In genomic region chr12:49272790-49273725, GRCh38 we compare ENCODE assay signal across 1 cellular context.
A peak's percentile ranks its signal among the peaks of the same experiment; 100 is the strongest.
TF ChIP-seq lines count a peak whose summit lies in the region.

No MANE protein-coding gene starts in this region.

TF ChIP-seq in K562, 482 proteins besides CTCF, POLR2A, EP300 and RAD21 (continued from another document and continues in another):
- TF ChIP-seq POLR2G (IDR thresholded peaks at IDR 0.05; ENCODE audit: low read depth, low read length) (peak; percentile 65), ZNF589 (CRISPR knock-in tag; IDR thresholded peaks at IDR 0.05; ENCODE audit: low read depth) (no peak), ZNF77 (CRISPR knock-in tag; IDR thresholded peaks at IDR 0.05) (no peak), ZNF143 (CRISPR knock-in tag; IDR thresholded peaks at IDR 0.05) (peak; percentile 49; the same call in 1 of the 2 replicates), SMAD3 (CRISPR knock-in tag; conservative IDR thresholded peaks at IDR 0.05) (no peak), U2AF1 (optimal IDR thresholded peaks at IDR 0.05; ENCODE audit: low read depth, low read length) (no peak), JUND (IDR thresholded peaks at IDR 0.05; ENCODE audit: borderline replicate concordance, low read depth, low read length) (no peak), JUND (tag; IDR thresholded peaks at IDR 0.05; ENCODE audit: borderline replicate concordance, low read depth, low read length) (no peak), NFATC3 (IDR thresholded peaks at IDR 0.05) (no peak), FOSL1 (tag; conservative IDR thresholded peaks at IDR 0.05) (no peak), BMI1 (IDR thresholded peaks at IDR 0.05; ENCODE audit: low read length) (no peak), FOXM1 (IDR thresholded peaks at IDR 0.05; ENCODE audit: low read depth) (no peak), FOXM1 (CRISPR knock-in tag; IDR thresholded peaks at IDR 0.05; ENCODE audit: low read depth) (no peak), ZNF444 (CRISPR knock-in tag; IDR thresholded peaks at IDR 0.05) (no peak), ZFP91 (CRISPR knock-in tag; IDR thresholded peaks at IDR 0.05) (no peak), ETV1 (tag; conservative IDR thresholded peaks at IDR 0.05; ENCODE audit: low read depth) (no peak), ZNF121 (CRISPR knock-in tag; conservative IDR thresholded peaks at IDR 0.05) (peak; percentile 56), ZNF282 (CRISPR knock-in tag; IDR thresholded peaks at IDR 0.05) (no peak), ATF4 (CRISPR knock-in tag; IDR thresholded peaks at IDR 0.05) (no peak), ZHX1 (conservative IDR thresholded peaks at IDR 0.05; ENCODE audit: low read length) (no peak), ZBTB5 (IDR thresholded peaks at IDR 0.05) (no peak), SP1 (CRISPR knock-in tag; IDR thresholded peaks at IDR 0.05) (no peak; the same call in 1 of the 2 replicates), NFXL1 (CRISPR knock-in tag; IDR thresholded peaks at IDR 0.05) (no peak), ELF4 (CRISPR knock-in tag; IDR thresholded peaks at IDR 0.05) (no peak), TAF1 (IDR thresholded peaks at IDR 0.05; ENCODE audit: control insufficient read depth, extremely low read depth, insufficient read depth, low read length, severe bottlenecking) (peak; percentile 37), ELF2 (CRISPR knock-in tag; IDR thresholded peaks at IDR 0.05) (0 out of 2 replicates have a peak, but pooled peaks have one; percentile 28), CXXC5 (CRISPR knock-in tag; IDR thresholded peaks at IDR 0.05) (no peak), EHMT2 (IDR thresholded peaks at IDR 0.05) (no peak), ETV6 (IDR thresholded peaks at IDR 0.05; ENCODE audit: borderline replicate concordance in 1 of 2, low read depth in 2 of 2, low read length in 1 of 2) (no peak), ETV6 (CRISPR knock-in tag; IDR thresholded peaks at IDR 0.05; ENCODE audit: borderline replicate concordance) (peak; percentile 79), ZKSCAN8 (CRISPR knock-in tag; IDR thresholded peaks at IDR 0.05) (no peak), HNRNPH1 (optimal IDR thresholded peaks at IDR 0.05; ENCODE audit: low read depth, low read length) (no peak), CEBPZ (IDR thresholded peaks at IDR 0.05; ENCODE audit: borderline replicate concordance, low read depth, low read length) (no peak), ILF3 (IDR thresholded peaks at IDR 0.05; ENCODE audit: borderline replicate concordance) (peak; percentile 25; the same call in 1 of the 2 replicates), ZNF584 (CRISPR knock-in tag; IDR thresholded peaks at IDR 0.05; ENCODE audit: low read depth) (no peak), BHLHE40 (IDR thresholded peaks at IDR 0.05; ENCODE audit: low read length) (no peak)
- TF ChIP-seq, protein P1, sequence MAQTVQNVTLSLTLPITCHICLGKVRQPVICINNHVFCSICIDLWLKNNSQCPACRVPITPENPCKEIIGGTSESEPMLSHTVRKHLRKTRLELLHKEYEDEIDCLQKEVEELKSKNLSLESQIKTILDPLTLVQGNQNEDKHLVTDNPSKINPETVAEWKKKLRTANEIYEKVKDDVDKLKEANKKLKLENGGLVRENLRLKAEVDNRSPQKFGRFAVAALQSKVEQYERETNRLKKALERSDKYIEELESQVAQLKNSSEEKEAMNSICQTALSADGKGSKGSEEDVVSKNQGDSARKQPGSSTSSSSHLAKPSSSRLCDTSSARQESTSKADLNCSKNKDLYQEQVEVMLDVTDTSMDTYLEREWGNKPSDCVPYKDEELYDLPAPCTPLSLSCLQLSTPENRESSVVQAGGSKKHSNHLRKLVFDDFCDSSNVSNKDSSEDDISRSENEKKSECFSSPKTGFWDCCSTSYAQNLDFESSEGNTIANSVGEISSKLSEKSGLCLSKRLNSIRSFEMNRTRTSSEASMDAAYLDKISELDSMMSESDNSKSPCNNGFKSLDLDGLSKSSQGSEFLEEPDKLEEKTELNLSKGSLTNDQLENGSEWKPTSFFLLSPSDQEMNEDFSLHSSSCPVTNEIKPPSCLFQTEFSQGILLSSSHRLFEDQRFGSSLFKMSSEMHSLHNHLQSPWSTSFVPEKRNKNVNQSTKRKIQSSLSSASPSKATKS (CRISPR knock-in tag; IDR thresholded peaks at IDR 0.05): no peak
- TF ChIP-seq, protein P2, sequence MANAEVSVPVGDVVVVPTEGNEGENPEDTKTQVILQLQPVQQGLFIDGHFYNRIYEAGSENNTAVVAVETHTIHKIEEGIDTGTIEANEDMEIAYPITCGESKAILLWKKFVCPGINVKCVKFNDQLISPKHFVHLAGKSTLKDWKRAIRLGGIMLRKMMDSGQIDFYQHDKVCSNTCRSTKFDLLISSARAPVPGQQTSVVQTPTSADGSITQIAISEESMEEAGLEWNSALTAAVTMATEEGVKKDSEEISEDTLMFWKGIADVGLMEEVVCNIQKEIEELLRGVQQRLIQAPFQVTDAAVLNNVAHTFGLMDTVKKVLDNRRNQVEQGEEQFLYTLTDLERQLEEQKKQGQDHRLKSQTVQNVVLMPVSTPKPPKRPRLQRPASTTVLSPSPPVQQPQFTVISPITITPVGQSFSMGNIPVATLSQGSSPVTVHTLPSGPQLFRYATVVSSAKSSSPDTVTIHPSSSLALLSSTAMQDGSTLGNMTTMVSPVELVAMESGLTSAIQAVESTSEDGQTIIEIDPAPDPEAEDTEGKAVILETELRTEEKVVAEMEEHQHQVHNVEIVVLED (CRISPR knock-in tag; IDR thresholded peaks at IDR 0.05): no peak
- TF ChIP-seq, protein P3, sequence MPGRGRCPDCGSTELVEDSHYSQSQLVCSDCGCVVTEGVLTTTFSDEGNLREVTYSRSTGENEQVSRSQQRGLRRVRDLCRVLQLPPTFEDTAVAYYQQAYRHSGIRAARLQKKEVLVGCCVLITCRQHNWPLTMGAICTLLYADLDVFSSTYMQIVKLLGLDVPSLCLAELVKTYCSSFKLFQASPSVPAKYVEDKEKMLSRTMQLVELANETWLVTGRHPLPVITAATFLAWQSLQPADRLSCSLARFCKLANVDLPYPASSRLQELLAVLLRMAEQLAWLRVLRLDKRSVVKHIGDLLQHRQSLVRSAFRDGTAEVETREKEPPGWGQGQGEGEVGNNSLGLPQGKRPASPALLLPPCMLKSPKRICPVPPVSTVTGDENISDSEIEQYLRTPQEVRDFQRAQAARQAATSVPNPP (IDR thresholded peaks at IDR 0.05; ENCODE audit: borderline replicate concordance, insufficient read depth, insufficient read length): no peak
- TF ChIP-seq, protein P4, sequence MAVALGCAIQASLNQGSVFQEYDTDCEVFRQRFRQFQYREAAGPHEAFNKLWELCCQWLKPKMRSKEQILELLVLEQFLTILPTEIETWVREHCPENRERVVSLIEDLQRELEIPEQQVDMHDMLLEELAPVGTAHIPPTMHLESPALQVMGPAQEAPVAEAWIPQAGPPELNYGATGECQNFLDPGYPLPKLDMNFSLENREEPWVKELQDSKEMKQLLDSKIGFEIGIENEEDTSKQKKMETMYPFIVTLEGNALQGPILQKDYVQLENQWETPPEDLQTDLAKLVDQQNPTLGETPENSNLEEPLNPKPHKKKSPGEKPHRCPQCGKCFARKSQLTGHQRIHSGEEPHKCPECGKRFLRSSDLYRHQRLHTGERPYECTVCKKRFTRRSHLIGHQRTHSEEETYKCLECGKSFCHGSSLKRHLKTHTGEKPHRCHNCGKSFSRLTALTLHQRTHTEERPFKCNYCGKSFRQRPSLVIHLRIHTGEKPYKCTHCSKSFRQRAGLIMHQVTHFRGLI (CRISPR knock-in tag; IDR thresholded peaks at IDR 0.05): no peak
- TF ChIP-seq, protein P5, sequence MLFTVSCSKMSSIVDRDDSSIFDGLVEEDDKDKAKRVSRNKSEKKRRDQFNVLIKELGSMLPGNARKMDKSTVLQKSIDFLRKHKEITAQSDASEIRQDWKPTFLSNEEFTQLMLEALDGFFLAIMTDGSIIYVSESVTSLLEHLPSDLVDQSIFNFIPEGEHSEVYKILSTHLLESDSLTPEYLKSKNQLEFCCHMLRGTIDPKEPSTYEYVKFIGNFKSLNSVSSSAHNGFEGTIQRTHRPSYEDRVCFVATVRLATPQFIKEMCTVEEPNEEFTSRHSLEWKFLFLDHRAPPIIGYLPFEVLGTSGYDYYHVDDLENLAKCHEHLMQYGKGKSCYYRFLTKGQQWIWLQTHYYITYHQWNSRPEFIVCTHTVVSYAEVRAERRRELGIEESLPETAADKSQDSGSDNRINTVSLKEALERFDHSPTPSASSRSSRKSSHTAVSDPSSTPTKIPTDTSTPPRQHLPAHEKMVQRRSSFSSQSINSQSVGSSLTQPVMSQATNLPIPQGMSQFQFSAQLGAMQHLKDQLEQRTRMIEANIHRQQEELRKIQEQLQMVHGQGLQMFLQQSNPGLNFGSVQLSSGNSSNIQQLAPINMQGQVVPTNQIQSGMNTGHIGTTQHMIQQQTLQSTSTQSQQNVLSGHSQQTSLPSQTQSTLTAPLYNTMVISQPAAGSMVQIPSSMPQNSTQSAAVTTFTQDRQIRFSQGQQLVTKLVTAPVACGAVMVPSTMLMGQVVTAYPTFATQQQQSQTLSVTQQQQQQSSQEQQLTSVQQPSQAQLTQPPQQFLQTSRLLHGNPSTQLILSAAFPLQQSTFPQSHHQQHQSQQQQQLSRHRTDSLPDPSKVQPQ (CRISPR knock-in tag; IDR thresholded peaks at IDR 0.05; ENCODE audit: borderline replicate concordance): no peak
